1 cellular context compared by ENCODE assay signal in genomic region chr6:47126647-47127339, GRCh38.
TF ChIP-seq lines count a peak whose summit lies in the region.

No MANE protein-coding gene starts in this region.

TF ChIP-seq in GM23338, 12 proteins besides CTCF, POLR2A, EP300 and RAD21 (continued from another document):
- TF ChIP-seq REST (IDR thresholded peaks at IDR 0.05; ENCODE audit: unreplicated experiment) (no peak), EZH2 (IDR thresholded peaks at IDR 0.05; ENCODE audit: low read depth, unreplicated experiment) (no peak), ZNF331 (CRISPR knock-in tag; IDR thresholded peaks at IDR 0.05; ENCODE audit: low read depth) (no peak), EZH2phosphoT487 (IDR thresholded peaks at IDR 0.05; ENCODE audit: unreplicated experiment) (no peak)
